In the genomic region with DNA sequence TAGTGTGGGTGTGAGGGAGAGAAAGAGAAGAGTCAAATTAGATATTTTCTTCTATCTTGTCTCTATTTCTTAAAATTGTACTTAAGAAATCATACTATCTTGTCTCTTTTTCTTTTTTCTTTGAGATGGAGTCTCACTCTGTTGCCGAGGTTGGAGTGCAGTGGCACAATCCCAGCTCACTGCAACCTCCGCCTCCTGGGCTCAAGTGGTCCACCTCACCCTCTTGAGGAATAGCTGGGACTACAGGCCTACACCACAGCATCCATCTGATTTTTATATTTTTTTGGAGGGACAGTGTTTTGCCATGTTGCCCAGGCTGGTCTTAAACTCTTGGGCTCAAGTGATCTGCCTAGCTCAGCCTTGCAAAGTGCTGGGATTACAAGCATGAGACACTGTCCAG, we compare ENCODE assay signal across 6 cellular contexts.
"Had no signal": no experiment of that assay in that cellular context is flagged by ENCODE, and none has a peak within 500 bp of the region (broad histone marks: within the 10 kb centered on the region; RNA-seq: fewer than 3 reads in every experiment).

No MANE protein-coding gene starts in this region.

- H3K4me2 ChIP-seq: GM23338 had no signal

- DNase-seq: H9, HCEC 1CT, IMR-90 had no signal

- ATAC-seq: GM23338, K562 had no signal

- H3K4me1 Mint-ChIP-seq: GM23338, H9 had no signal

- H3K9me3 Mint-ChIP-seq: GM23338, H9 had no signal

- H3K4me3 ChIP-seq: GM23338, K562 had no signal

- H3K4me3 Mint-ChIP-seq: GM23338, H9 had no signal

- H2AFZ ChIP-seq: GM23338 had no signal

- H3K27ac ChIP-seq: HL-60 had no signal
